Comparison of ENCODE assay signal across 8 cellular contexts in the genomic region with DNA sequence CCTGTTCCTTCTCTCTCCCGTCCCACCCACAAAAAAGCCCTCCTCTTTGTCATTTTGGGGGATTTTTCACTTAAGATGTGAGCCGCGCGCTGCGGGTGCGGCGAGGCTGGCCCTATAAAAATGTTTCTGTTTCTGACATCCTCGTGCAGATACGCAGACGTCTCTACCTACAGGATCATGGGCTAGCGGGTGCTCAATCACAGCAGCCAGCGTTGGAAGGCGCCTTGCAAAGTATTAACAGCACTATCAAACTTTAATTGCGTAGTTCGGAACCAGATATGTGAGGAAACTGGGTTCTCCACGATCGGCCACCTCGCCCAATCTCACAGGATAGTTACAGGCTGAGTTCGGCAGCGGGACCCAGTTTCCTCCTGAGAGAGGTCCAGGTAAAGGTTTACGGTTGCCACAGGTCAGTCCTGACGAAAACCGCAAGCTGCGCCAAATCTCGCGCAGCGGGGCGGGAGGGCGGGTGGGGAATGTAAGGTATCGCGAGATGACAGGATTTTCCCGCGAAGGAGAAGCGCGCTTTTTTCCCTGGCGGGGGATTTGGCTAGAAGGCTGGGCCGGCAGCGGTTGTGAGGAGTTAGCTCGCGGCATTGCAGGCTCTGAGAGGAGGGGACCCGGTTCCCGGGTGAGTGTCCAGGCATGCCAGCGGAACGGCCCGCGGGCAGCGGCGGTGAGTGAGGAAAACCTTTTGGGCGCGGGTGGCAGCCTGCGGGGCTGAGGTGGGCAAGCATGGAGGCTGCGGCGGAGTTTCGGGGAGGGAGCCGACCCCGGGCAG. TPM values are rescaled to one million over a fixed set of nuclear protein-coding genes. Genes with fewer than 3 reads are reported as not detected.
A peak's percentile ranks its signal among the peaks of the same experiment; 100 is the strongest.
DNase-seq lines count a peak whose midpoint lies in the region; ATAC-seq and TF ChIP-seq lines count a peak whose summit lies in the region.

A gene (plus strand): TSS at position 512 of the 781 bp plus-strand sequence. CDS start 134 bp downstream, at position 646.

- intact Hi-C loops in activated CD8-positive, alpha-beta T cell treated with anti-CD3 and anti-CD28 coated beads for 36 hours (cut with micrococcal nuclease) = no loop called here

- peak within 1 kb of the TSS; percentile 89 to 97 (median 90) for H3K4me3 Mint-ChIP-seq in CD8-positive, alpha-beta memory T cell
- H3K4me3 Mint-ChIP-seq in activated CD8-positive, alpha-beta T cell treated with anti-CD3 and anti-CD28 coated beads for 36 hours = peak within 1 kb of the TSS; percentile 96

- peaks cover 10% of the 10 kb centered on the region for H3K4me1 ChIP-seq in CD8-positive, alpha-beta memory T cell (ENCODE audit: insufficient read depth, low read length)
- no peaks in the 10 kb centered on the region for H3K4me1 ChIP-seq in effector memory CD4-positive, alpha-beta T cell (ENCODE audit: control insufficient read depth, insufficient read depth, low read length, poor library complexity, severe bottlenecking)

- peak within 1 kb of the TSS; percentile 81 for H3K4me3 ChIP-seq in CD8-positive, alpha-beta memory T cell (ENCODE audit: low read length)
- H3K4me3 ChIP-seq in effector memory CD4-positive, alpha-beta T cell (ENCODE audit: insufficient read depth, low read depth, low read length, poor library complexity, severe bottlenecking) = peak within 1 kb of the TSS; percentile 98

- H3K36me3 Mint-ChIP-seq in CD8-positive, alpha-beta memory T cell = peaks cover 2 to 12% (median 7%) of the 10 kb centered on the region in 3 donors
- peaks cover 28% of the 10 kb centered on the region for H3K36me3 Mint-ChIP-seq in activated CD8-positive, alpha-beta T cell treated with anti-CD3 and anti-CD28 coated beads for 36 hours (ENCODE audit: low read depth)

- H3K27ac ChIP-seq in CD8-positive, alpha-beta memory T cell (ENCODE audit: low read depth, low read length) = peak within 1 kb of the TSS; percentile 66
- H3K27ac ChIP-seq in effector memory CD4-positive, alpha-beta T cell (ENCODE audit: insufficient read depth, low read length, poor library complexity, severe bottlenecking) = peak within 1 kb of the TSS; percentile 77

- peaks cover 0 to 2% of the 10 kb centered on the region in 2 donors for H3K27me3 Mint-ChIP-seq in CD8-positive, alpha-beta memory T cell
- peaks cover 3% of the 10 kb centered on the region for H3K27me3 Mint-ChIP-seq in activated CD8-positive, alpha-beta T cell treated with anti-CD3 and anti-CD28 coated beads for 36 hours

- H3K27ac Mint-ChIP-seq in CD8-positive, alpha-beta memory T cell = peak within 1 kb of the TSS; percentile 67 to 99 (median 92)
- H3K27ac Mint-ChIP-seq in activated CD8-positive, alpha-beta T cell treated with anti-CD3 and anti-CD28 coated beads for 36 hours = peak within 1 kb of the TSS; percentile 95

- no peaks in the 10 kb centered on the region for H3K9me3 Mint-ChIP-seq in CD8-positive, alpha-beta memory T cell
- H3K9me3 Mint-ChIP-seq in activated CD8-positive, alpha-beta T cell treated with anti-CD3 and anti-CD28 coated beads for 36 hours = no peaks in the 10 kb centered on the region

- POLR2A ChIA-PET in CD8-positive, alpha-beta memory T cell (lab: Charles Lee) = no interaction called here
- POLR2A ChIA-PET in activated CD8-positive, alpha-beta T cell treated with anti-CD3 and anti-CD28 coated beads for 36 hours (lab: Charles Lee) = interaction anchor here (0.6 to 1.5 kb wide), 8 partner anchors 9 to 1036 kb away, joined by 3 to 5 read pairs (median 3); a partner anchor contains a TSS

- H3K9me3 ChIP-seq in CD8-positive, alpha-beta memory T cell (ENCODE audit: low read length) = no peaks in the 10 kb centered on the region
- H3K9me3 ChIP-seq in effector memory CD4-positive, alpha-beta T cell (ENCODE audit: control insufficient read depth, low read length) = no peaks in the 10 kb centered on the region

- TF ChIP-seq CTCF in activated CD8-positive, alpha-beta T cell treated with anti-CD3 and anti-CD28 coated beads for 36 hours (IDR thresholded peaks at IDR 0.05) = no peak

- DNase-seq in CD8-positive, alpha-beta memory T cell = peak; percentile 53 to 74 (median 63)
- DNase-seq in NCI-H82 (lab: John Stamatoyannopoulos, UW) (peak; percentile 93), medulla oblongata (ENCODE audit: extremely low spot score) (peak; percentile 75)
- DNase-seq in activated CD8-positive, alpha-beta T cell treated with anti-CD3 and anti-CD28 coated beads for 36 hours = peak; percentile 83
- peak; percentile 23 to 68 (median 59) for DNase-seq in effector memory CD4-positive, alpha-beta T cell
- peak; percentile 69 to 78 (median 72) for DNase-seq in stimulated activated CD4-positive, alpha-beta T cell treated with anti-CD3 and anti-CD28 coated beads, TNF-alpha, amount 100 ng/mL, for 48 hours (ENCODE audit: low read depth in 3 of 3)

- CTCF ChIA-PET in CD8-positive, alpha-beta memory T cell (lab: Charles Lee) = no interaction called here
- CTCF ChIA-PET in activated CD8-positive, alpha-beta T cell treated with anti-CD3 and anti-CD28 coated beads for 36 hours (lab: Charles Lee) = no interaction called here

- H3K27me3 ChIP-seq in CD8-positive, alpha-beta memory T cell (ENCODE audit: insufficient read depth, low read length, poor library complexity, severe bottlenecking) = no peaks in the 10 kb centered on the region
- H3K27me3 ChIP-seq in effector memory CD4-positive, alpha-beta T cell (replicated peaks; ENCODE audit: control insufficient read depth, insufficient read depth, low read length, poor library complexity, severe bottlenecking) = no peaks in the 10 kb centered on the region

- peaks cover 23 to 37% (median 27%) of the 10 kb centered on the region in 3 donors for H3K4me1 Mint-ChIP-seq in CD8-positive, alpha-beta memory T cell
- H3K4me1 Mint-ChIP-seq in activated CD8-positive, alpha-beta T cell treated with anti-CD3 and anti-CD28 coated beads for 36 hours (ENCODE audit: low read depth) = peaks cover 14% of the 10 kb centered on the region

- ATAC-seq in GM19455 (IDR thresholded peaks at IDR 0.05; ENCODE audit: unreplicated experiment) (peak; percentile 85), HG03575 (IDR thresholded peaks at IDR 0.05; ENCODE audit: extremely low read depth, insufficient number of reproducible peaks, low FRiP score, unreplicated experiment) (peak; percentile 38)
- ATAC-seq in activated CD8-positive, alpha-beta T cell treated with anti-CD3 and anti-CD28 coated beads for 36 hours = peak; percentile 84

- H3K36me3 ChIP-seq in CD8-positive, alpha-beta memory T cell (ENCODE audit: insufficient read depth, low read length) = no peaks in the 10 kb centered on the region
- H3K36me3 ChIP-seq in effector memory CD4-positive, alpha-beta T cell (ENCODE audit: control insufficient read depth, insufficient read depth, low read length) = no peaks in the 10 kb centered on the region

RNA-seq across cellular contexts. Expression of the gene that starts here (rescaled TPM):
- 100 to 1,000 TPM; 146 to 147 TPM for total RNA-seq in CD8-positive, alpha-beta memory T cell
- 7.4 TPM for polyA plus RNA-seq in CD8-positive, alpha-beta memory T cell
- 100 to 1,000 TPM; 146 to 148 TPM for total RNA-seq in activated CD8-positive, alpha-beta T cell treated with anti-CD3 and anti-CD28 coated beads for 36 hours

Comparison
In these comparisons a context has a peak if more than half of its experiments do, and no peak if none do; other contexts are left out.
1. Peak in every context shown above with its lines: DNase-seq, ATAC-seq, H3K4me3 ChIP-seq and H3K27ac ChIP-seq.